29 cellular contexts compared by ENCODE assay signal in genomic region chr6:72410769-72411168, GRCh38.
"Had no signal": no experiment of that assay in that cellular context is flagged by ENCODE, and none has a peak within 500 bp of the region (broad histone marks: within the 10 kb centered on the region; RNA-seq: fewer than 3 reads in every experiment).

No MANE protein-coding gene starts in this region.

- ATAC-seq: activated CD4-positive, alpha-beta T cell treated with anti-CD3 and anti-CD28 coated beads for 36 hours; activated CD4-positive, CD25-positive, alpha-beta regulatory T cell treated with anti-CD3 and anti-CD28 coated beads, Interleukin-2, amount 50 U/mL, for 24 hours; activated CD8-positive, alpha-beta T cell treated with anti-CD3 and anti-CD28 coated beads, Interleukin-2, amount 10 ng/mL, durations not matched to agents 7 days and 5 days; activated naive CD4-positive, alpha-beta T cell treated with anti-CD3 and anti-CD28 coated beads, Interleukin-2, amount 50 U/mL, for 72 hours; activated T-cell treated with anti-CD3 and anti-CD28 coated beads, Interleukin-2, amount 50 U/mL, for 4 hours; body of pancreas; PC-3 had no signal

- H3K27me3 ChIP-seq: adrenal gland, body of pancreas, breast epithelium, Peyer's patch, SJSA1 had no signal

- DNase-seq: activated CD4-positive, alpha-beta T cell treated with anti-CD3 and anti-CD28 coated beads for 36 hours; activated CD4-positive, alpha-beta T cell treated with anti-CD3 and anti-CD28 coated beads, Interleukin-2, amount 10 ng/mL, durations not matched to agents 7 days and 5 days; activated CD4-positive, alpha-beta T cell treated with anti-CD3 and anti-CD28 coated beads, Interleukin-2, amount 50 U/mL, for 48 hours; activated CD8-positive, alpha-beta T cell treated with anti-CD3 and anti-CD28 coated beads, Interleukin-2, amount 10 ng/mL, durations not matched to agents 7 days and 5 days; activated gamma-delta T cell treated with Interleukin-2 at 50 U/mL for 16 hours; activated naive CD4-positive, alpha-beta T cell treated with anti-CD3 and anti-CD28 coated beads for 36 hours; activated T-cell treated with anti-CD3 and anti-CD28 coated beads, Interleukin-2, amount 50 U/mL, for 4 hours; adrenal gland; body of pancreas; NCI-H1092 treated with DMSO at 0.1 percent for 48 hours; NCI-H1417; NCI-H146; NCI-H187; NCI-H2081 treated with DMSO at 0.1 percent for 48 hours; NCI-H226; NCI-H524 treated with DMSO at 0.1 percent for 48 hours; NK-92 treated with Interleukin-12 subunit alpha and Interleukin-12 subunit beta, amount 100 ng/mL, for 24 hours; PC-3; Peyer's patch; RPMI8226; SHP77 treated with DMSO at 0.1 percent for 48 hours; SW 1271; T-helper 1 cell; T1000 had no signal

- H3K9me3 ChIP-seq: adrenal gland, body of pancreas, breast epithelium, Peyer's patch, SJSA1 had no signal

- H3K4me2 ChIP-seq: KMS-11 had no signal

- H3K36me3 ChIP-seq: adrenal gland, breast epithelium, Peyer's patch, SJSA1 had no signal

- H3K27ac ChIP-seq: adrenal gland, body of pancreas, breast epithelium, KMS-11, Peyer's patch, SJSA1 had no signal

- H3K4me3 ChIP-seq: adrenal gland, body of pancreas, breast epithelium, Peyer's patch, SJSA1 had no signal

- H3K4me1 ChIP-seq: adrenal gland, breast epithelium, Peyer's patch had no signal

- H3K9ac ChIP-seq: KMS-11 had no signal
